9 cellular contexts compared by ENCODE assay signal in the genomic region with DNA sequence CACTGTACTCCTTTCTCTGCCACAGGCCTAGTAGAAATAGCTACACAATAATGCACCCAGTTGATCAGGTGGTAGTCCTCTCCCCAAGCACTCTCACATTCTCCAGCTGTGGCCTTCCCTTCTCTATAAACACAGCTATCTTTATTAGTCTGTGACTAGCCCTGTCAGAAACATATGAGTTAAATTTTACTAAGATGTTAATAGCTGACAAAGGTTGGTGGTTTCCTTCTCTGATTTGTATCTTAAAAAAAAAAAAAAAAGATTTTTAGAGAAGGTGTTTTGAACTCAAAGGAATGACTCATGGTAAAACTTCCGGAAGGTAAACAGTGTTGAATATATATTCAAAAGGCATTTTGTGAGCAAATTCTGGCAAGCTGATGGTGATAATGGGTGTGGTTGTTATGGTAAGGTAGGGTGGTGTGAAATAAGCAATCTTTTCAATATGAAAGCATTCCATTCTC.
DNase-seq lines count a peak whose midpoint lies in the region; ATAC-seq, FAIRE-seq and TF ChIP-seq lines count a peak whose summit lies in the region.
"Had no signal": no experiment of that assay in that cellular context is flagged by ENCODE, and none has a peak within 500 bp of the region (broad histone marks: within the 10 kb centered on the region; RNA-seq: fewer than 3 reads in every experiment).

No MANE protein-coding gene starts in this region.

- WGBS in pancreas, 2 donors = 61 to 64% methylated on average over 1 of the region's 1 CpG

- H3K27me3 ChIP-seq in pancreas = no peaks in the 10 kb centered on the region

- intact Hi-C loops in pancreas (cut with DNase I) = no loop called here

- CTCF ChIA-PET in activated naive CD4-positive, alpha-beta T cell treated with anti-CD3 and anti-CD28 coated beads, Interleukin-2, amount 10 ng/mL, durations not matched to agents 7 days and 5 days (lab: Charles Lee) = interaction anchor here (0.5 to 1.1 kb wide), 7 partner anchors 9 to 1605 kb away, joined by 3 to 4 read pairs (median 3); partner anchors contain the start of gene SLC39A8

- no peak for TF ChIP-seq CTCF in pancreas (IDR thresholded peaks at IDR 0.05)

- H3K4me3 ChIP-seq in pancreas = no peak overlapping the region

- H3K9me3 Mint-ChIP-seq in activated naive CD4-positive, alpha-beta T cell treated with anti-CD3 and anti-CD28 coated beads, Interleukin-2, amount 10 ng/mL, durations not matched to agents 7 days and 5 days = no peaks in the 10 kb centered on the region
- H3K9me3 Mint-ChIP-seq in activated T-helper 17 cell treated with anti-CD3 and anti-CD28 coated beads, Interleukin-2, amount 50 U/mL, for 72 hours = no peaks in the 10 kb centered on the region

- H3K27me3 Mint-ChIP-seq in activated naive CD4-positive, alpha-beta T cell treated with anti-CD3 and anti-CD28 coated beads, Interleukin-2, amount 10 ng/mL, durations not matched to agents 7 days and 5 days = peaks cover 4% of the 10 kb centered on the region
- H3K27me3 Mint-ChIP-seq in activated T-helper 17 cell treated with anti-CD3 and anti-CD28 coated beads, Interleukin-2, amount 50 U/mL, for 72 hours = no peaks in the 10 kb centered on the region

- peak; percentile 46 for ATAC-seq in HG03095 (IDR thresholded peaks at IDR 0.05; ENCODE audit: unreplicated experiment)
- ATAC-seq in activated T-helper 17 cell treated with anti-CD3 and anti-CD28 coated beads, Interleukin-2, amount 50 U/mL, for 72 hours (replicated peaks) = peak; percentile 69
- ATAC-seq in pancreas = peak in 3 of 4 donors; percentile 32 to 59 (median 32)

- H3K36me3 Mint-ChIP-seq in activated naive CD4-positive, alpha-beta T cell treated with anti-CD3 and anti-CD28 coated beads, Interleukin-2, amount 10 ng/mL, durations not matched to agents 7 days and 5 days = peaks cover 19% of the 10 kb centered on the region
- H3K36me3 Mint-ChIP-seq in activated T-helper 17 cell treated with anti-CD3 and anti-CD28 coated beads, Interleukin-2, amount 50 U/mL, for 72 hours (ENCODE audit: low read depth) = peaks cover 9% of the 10 kb centered on the region

- H3K27ac ChIP-seq in pancreas = no peak overlapping the region

- peaks cover 52% of the 10 kb centered on the region for H3K4me1 Mint-ChIP-seq in activated naive CD4-positive, alpha-beta T cell treated with anti-CD3 and anti-CD28 coated beads, Interleukin-2, amount 10 ng/mL, durations not matched to agents 7 days and 5 days
- peaks cover 42% of the 10 kb centered on the region for H3K4me1 Mint-ChIP-seq in activated T-helper 17 cell treated with anti-CD3 and anti-CD28 coated beads, Interleukin-2, amount 50 U/mL, for 72 hours

- no peaks in the 10 kb centered on the region for H3K36me3 ChIP-seq in pancreas

- FAIRE-seq in pancreas (lab: Jason Lieb, UNC) = no peak
- FAIRE-seq: G401.6 had no signal

- peak overlapping the region; percentile 45 for H3K4me3 Mint-ChIP-seq in activated naive CD4-positive, alpha-beta T cell treated with anti-CD3 and anti-CD28 coated beads, Interleukin-2, amount 10 ng/mL, durations not matched to agents 7 days and 5 days
- H3K4me3 Mint-ChIP-seq in activated T-helper 17 cell treated with anti-CD3 and anti-CD28 coated beads, Interleukin-2, amount 50 U/mL, for 72 hours = peak overlapping the region; percentile 55

- peak; percentile 52 for DNase-seq in activated naive CD4-positive, alpha-beta T cell treated with anti-CD3 and anti-CD28 coated beads, Interleukin-2, amount 10 ng/mL, durations not matched to agents 7 days and 5 days
- no peak for DNase-seq in activated naive CD4-positive, alpha-beta T cell (lab: John Stamatoyannopoulos, UW)
- no peak for DNase-seq in pancreas
- DNase-seq in NCI-H1105 treated with DMSO at 0.1 percent for 48 hours (lab: John Stamatoyannopoulos, UW) = no peak
- DNase-seq in NCI-H69 (lab: John Stamatoyannopoulos, UW) = no peak
- no peak for DNase-seq in amniotic stem cell (lab: John Stamatoyannopoulos, UW)

- H3K9me3 ChIP-seq in pancreas = no peaks in the 10 kb centered on the region

- H3K27ac Mint-ChIP-seq in activated naive CD4-positive, alpha-beta T cell treated with anti-CD3 and anti-CD28 coated beads, Interleukin-2, amount 10 ng/mL, durations not matched to agents 7 days and 5 days = peak overlapping the region; percentile 88
- H3K27ac Mint-ChIP-seq in activated T-helper 17 cell treated with anti-CD3 and anti-CD28 coated beads, Interleukin-2, amount 50 U/mL, for 72 hours = peak overlapping the region; percentile 88

- H3K4me1 ChIP-seq in pancreas = no peaks in the 10 kb centered on the region
